23 cellular contexts compared by ENCODE assay signal in the genomic region with DNA sequence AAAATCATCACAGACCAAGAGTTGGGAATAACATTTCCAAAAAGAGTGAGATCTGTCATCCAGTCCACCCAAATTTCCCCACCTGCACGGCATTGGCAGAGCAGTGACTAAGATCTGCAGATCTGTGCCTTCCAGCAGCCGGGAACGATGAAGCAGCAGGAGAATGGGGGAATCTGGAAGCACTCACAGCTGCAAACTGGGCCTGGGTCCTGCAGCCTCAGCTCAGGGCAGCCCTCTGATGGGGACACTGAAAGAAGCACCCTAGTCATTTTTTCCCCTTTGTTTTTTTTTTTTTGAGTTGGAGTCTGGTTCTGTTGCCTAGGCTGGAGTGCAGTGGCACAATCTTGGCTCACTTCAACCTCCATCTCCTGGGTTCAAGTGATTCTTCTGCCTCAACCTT. TPM values are rescaled to one million over a fixed set of nuclear protein-coding genes. Genes with fewer than 3 reads are reported as not detected.
DNase-seq lines count a peak whose midpoint lies in the region; TF ChIP-seq lines count a peak whose summit lies in the region.
"Had no signal": no experiment of that assay in that cellular context is flagged by ENCODE, and none has a peak within 500 bp of the region (broad histone marks: within the 10 kb centered on the region; RNA-seq: fewer than 3 reads in every experiment).

No MANE protein-coding gene starts in this region.

- POLR2A ChIA-PET in HEK293 (lab: Yijun Ruan, JAX) = interaction anchor here (0.7 kb wide), 1 partner anchor 97 kb away, joined by 5 read pairs; no protein-coding TSS in a partner anchor
- POLR2A ChIA-PET in OCI-LY7 (lab: Charles Lee) = interaction anchor here (0.6 to 0.8 kb wide), 4 partner anchors 14 to 373 kb away, joined by 3 to 6 read pairs (median 4); no protein-coding TSS in a partner anchor

- no peaks in the 10 kb centered on the region for H3K9me3 ChIP-seq in HEK293 (ENCODE audit: control insufficient read depth, insufficient read depth, low read depth, low read length)
- no peaks in the 10 kb centered on the region for H3K9me3 ChIP-seq in OCI-LY7 (ENCODE audit: low read length)
- no peaks in the 10 kb centered on the region for H3K9me3 ChIP-seq in endodermal cell (ENCODE audit: control insufficient read depth, low read length)
- no peaks in the 10 kb centered on the region for H3K9me3 ChIP-seq in adrenal gland (replicated peaks in 1 of 3)
- H3K9me3 ChIP-seq: BLaER1, Caco-2 had no signal

- H3K36me3 ChIP-seq in HEK293 (ENCODE audit: control insufficient read depth in 2 of 2, insufficient read depth in 1 of 2, low read length in 2 of 2) (no peaks in the 10 kb centered on the region), OCI-LY7 (ENCODE audit: insufficient read depth, low read length) (no peaks in the 10 kb centered on the region), endodermal cell (ENCODE audit: control insufficient read depth, insufficient read depth, low read length) (no peaks in the 10 kb centered on the region), adrenal gland (replicated peaks in 1 of 2) (no peaks in the 10 kb centered on the region)
- H3K36me3 ChIP-seq: BLaER1 had no signal

- intact Hi-C loops in OCI-LY7 (cut with micrococcal nuclease; ENCODE audit: unreplicated experiment) (no loop called here), adrenal gland (cut with DNase I) (no loop called here)

- no peaks in the 10 kb centered on the region for H3K9me3 Mint-ChIP-seq in endodermal cell
- H3K9me3 Mint-ChIP-seq: CD4-positive, alpha-beta T cell; IgD-negative memory B cell had no signal

- no peak overlapping the region for H3K27ac Mint-ChIP-seq in endodermal cell
- H3K27ac Mint-ChIP-seq: CD4-positive, alpha-beta T cell had no signal

- no peak overlapping the region for H3K9ac ChIP-seq in endodermal cell (ENCODE audit: extremely low read depth, low read length, poor library complexity, severe bottlenecking)
- H3K9ac ChIP-seq: BLaER1 had no signal

- no peak overlapping the region for H3K27ac ChIP-seq in HEK293 (ENCODE audit: extremely low read depth, low read depth, low read length)
- no peak overlapping the region for H3K27ac ChIP-seq in OCI-LY7 (ENCODE audit: low read depth, low read length, poor library complexity, severe bottlenecking)
- no peak overlapping the region for H3K27ac ChIP-seq in endodermal cell (ENCODE audit: low read depth, low read length)
- no peak overlapping the region for H3K27ac ChIP-seq in adrenal gland
- H3K27ac ChIP-seq: BLaER1 had no signal

- no peak overlapping the region for H3K4me2 ChIP-seq in OCI-LY7 (ENCODE audit: low read length)
- H3K4me2 ChIP-seq: BLaER1 had no signal

- H3K4me3 ChIP-seq in HEK293 (ENCODE audit: low read depth, low read length) (no peak overlapping the region), OCI-LY7 (ENCODE audit: low read depth, low read length, poor library complexity, severe bottlenecking) (no peak overlapping the region), endodermal cell (ENCODE audit: low read length) (no peak overlapping the region), adrenal gland (no peak overlapping the region)
- H3K4me3 ChIP-seq: BLaER1 had no signal

- 86 to 100% methylated on average over 3 of the region's 3 CpGs for WGBS in endodermal cell (ENCODE audit: insufficient coverage in 1 of 2, insufficient read length in 1 of 2), 2 experiments
- 94 to 100% (median 96%) methylated on average over 3 of the region's 3 CpGs for WGBS in adrenal gland, 4 donors

- no peaks in the 10 kb centered on the region for H3K4me1 ChIP-seq in HEK293 (ENCODE audit: control insufficient read depth, insufficient read depth, low read length)
- H3K4me1 ChIP-seq in OCI-LY7 (ENCODE audit: insufficient read depth, low read length, poor library complexity, severe bottlenecking) = no peaks in the 10 kb centered on the region
- H3K4me1 ChIP-seq in endodermal cell (ENCODE audit: control insufficient read depth, insufficient read depth, low read length) = no peaks in the 10 kb centered on the region
- H3K4me1 ChIP-seq in adrenal gland (replicated peaks in 1 of 2) = peaks cover 0 to 6% of the 10 kb centered on the region in 2 donors
- H3K4me1 ChIP-seq: BLaER1 had no signal

- H3K4me3 Mint-ChIP-seq in endodermal cell = no peak overlapping the region
- H3K4me3 Mint-ChIP-seq: CD4-positive, alpha-beta T cell; IgD-negative memory B cell had no signal

- TF ChIP-seq CTCF in HEK293 (tag by site-specific recombination; IDR thresholded peaks at IDR 0.05) = no peak
- TF ChIP-seq CTCF in OCI-LY7 (conservative IDR thresholded peaks at IDR 0.05; ENCODE audit: low read length) = peak; percentile 43
- TF ChIP-seq CTCF in endodermal cell (conservative IDR thresholded peaks at IDR 0.05) = peak; percentile 55
- TF ChIP-seq CTCF in adrenal gland (IDR thresholded peaks at IDR 0.05) = no peak

- DNase-seq in OCI-LY7 (ENCODE audit: low spot score) = peak; percentile 15
- DNase-seq in endodermal cell = peak; percentile 79
- no peak for DNase-seq in putamen (ENCODE audit: low spot score)
- DNase-seq in HT-29 (ENCODE audit: low spot score) = no peak
- no peak for DNase-seq in activated naive CD4-positive, alpha-beta T cell treated with Interleukin-2 at 50 U/mL for 16 hours
- DNase-seq in adrenal gland = no peak
- DNase-seq: ACHN; CD4-positive, alpha-beta T cell; DND-41; Karpas-422; MV-4-11; NCI-H1105 treated with DMSO at 0.1 percent for 48 hours; NCI-H2029 treated with DMSO at 0.1 percent for 48 hours; NCI-H226; NCI-H510A treated with DMSO at 0.1 percent for 48 hours; PC-3; SHP77; SW 1271 had no signal

- H3K27me3 ChIP-seq in endodermal cell (ENCODE audit: control insufficient read depth, insufficient read depth, low read length, poor library complexity, severe bottlenecking) (no peaks in the 10 kb centered on the region), adrenal gland (no peaks in the 10 kb centered on the region)
- H3K27me3 ChIP-seq: BLaER1 had no signal

- no peaks in the 10 kb centered on the region for H3K27me3 Mint-ChIP-seq in endodermal cell (ENCODE audit: insufficient read depth)
- H3K27me3 Mint-ChIP-seq: CD4-positive, alpha-beta T cell; IgD-negative memory B cell had no signal

- H3K79me2 ChIP-seq in OCI-LY7 (ENCODE audit: insufficient read depth, low read depth, low read length) = no peaks in the 10 kb centered on the region

- CTCF ChIA-PET in HEK293 (lab: Yijun Ruan, JAX) = interaction anchor here (0.7 kb wide), 2 partner anchors 27 to 172 kb away, joined by 4 to 5 read pairs; no protein-coding TSS in a partner anchor
- CTCF ChIA-PET in OCI-LY7 (lab: Charles Lee; ENCODE audit: unreplicated experiment) = no interaction called here

- H2AFZ ChIP-seq in OCI-LY7 (ENCODE audit: low read length) = no peak overlapping the region

- peaks cover 11% of the 10 kb centered on the region for H3K4me1 Mint-ChIP-seq in endodermal cell

- BruUV-seq in OCI-LY7 (replicated peaks; lab: Mats Ljungman, UMichigan) = no TSS peak

- no peak for TF ChIP-seq POLR2A in adrenal gland (IDR thresholded peaks at IDR 0.05)

- no peaks in the 10 kb centered on the region; the same call in 1 of the 2 replicates for H4K20me1 ChIP-seq in OCI-LY7 (ENCODE audit: insufficient read depth, low read length)
- H4K20me1 ChIP-seq: BLaER1 had no signal

- no peaks in the 10 kb centered on the region for H3K36me3 Mint-ChIP-seq in endodermal cell (ENCODE audit: low read depth)
- H3K36me3 Mint-ChIP-seq: IgD-negative memory B cell had no signal

- no peaks in the 10 kb centered on the region for H3K9me2 ChIP-seq in OCI-LY7 (ENCODE audit: insufficient read depth, low read length)

TF ChIP-seq in HEK293, 187 proteins besides CTCF, POLR2A, EP300 and RAD21:
- peak; percentile 90 for TF ChIP-seq ZNF558 (tag by site-specific recombination; IDR thresholded peaks at IDR 0.05)
- TF ChIP-seq, protein P1, sequence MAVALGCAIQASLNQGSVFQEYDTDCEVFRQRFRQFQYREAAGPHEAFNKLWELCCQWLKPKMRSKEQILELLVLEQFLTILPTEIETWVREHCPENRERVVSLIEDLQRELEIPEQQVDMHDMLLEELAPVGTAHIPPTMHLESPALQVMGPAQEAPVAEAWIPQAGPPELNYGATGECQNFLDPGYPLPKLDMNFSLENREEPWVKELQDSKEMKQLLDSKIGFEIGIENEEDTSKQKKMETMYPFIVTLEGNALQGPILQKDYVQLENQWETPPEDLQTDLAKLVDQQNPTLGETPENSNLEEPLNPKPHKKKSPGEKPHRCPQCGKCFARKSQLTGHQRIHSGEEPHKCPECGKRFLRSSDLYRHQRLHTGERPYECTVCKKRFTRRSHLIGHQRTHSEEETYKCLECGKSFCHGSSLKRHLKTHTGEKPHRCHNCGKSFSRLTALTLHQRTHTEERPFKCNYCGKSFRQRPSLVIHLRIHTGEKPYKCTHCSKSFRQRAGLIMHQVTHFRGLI (tag by site-specific recombination; IDR thresholded peaks at IDR 0.05) = no peak

RNA-seq across cellular contexts. Expression of a gene that starts 4.4 kb away (rescaled TPM):
- total RNA-seq in OCI-LY7 (2014; rRNA removed; shearing (Covaris generic)) = 0.32 TPM in 1 of 2 replicates, not detected in the other
- not detected in 2 replicates for total RNA-seq in OCI-LY7 (2022)
- total RNA-seq in endodermal cell = not detected
- not detected for polyA plus RNA-seq in endodermal cell (2013, experiment 1 of 2)
- not detected for polyA plus RNA-seq in endodermal cell (2013, experiment 2 of 2)
- not detected in 2 replicates for total RNA-seq in HT-29 (2014; rRNA removed; shearing (Covaris generic))
- total RNA-seq in adrenal gland = not detected
- polyA plus RNA-seq in adrenal gland = under 1 TPM in 1 of 3 donors, not detected in 2; 0.20 TPM
- total RNA-seq: Caco-2, M059J, PC-3 had no signal
- polyA plus RNA-seq: IgD-negative memory B cell had no signal

RNA-seq across cellular contexts. Expression of a gene that starts 51.0 kb away (rescaled TPM):
- 51.3 and 62.9 TPM in 2 replicates for total RNA-seq in OCI-LY7 (2014; rRNA removed; shearing (Covaris generic))
- 271 and 305 TPM in 2 replicates for total RNA-seq in OCI-LY7 (2022)
- 10 to 100 TPM; 39.2 to 46.9 TPM for total RNA-seq in endodermal cell
- polyA plus RNA-seq in endodermal cell (2013, experiment 1 of 2) = 27.4 TPM
- polyA plus RNA-seq in endodermal cell (2013, experiment 2 of 2) = 22.4 TPM
- 18.2 and 18.7 TPM in 2 replicates for total RNA-seq in HT-29 (2014; rRNA removed; shearing (Covaris generic))
- total RNA-seq in adrenal gland = 10 to 100 TPM in 6 of 8 donors, 1 to 10 TPM in 2; 8.8 to 25.2 (median 17.7) TPM
- 10 to 100 TPM in 2 of 3 donors, 1 to 10 TPM in 1; 6.8 to 43.8 (median 16.7) TPM for polyA plus RNA-seq in adrenal gland

RNA-seq across cellular contexts. Expression of a gene that starts 51.8 kb away (rescaled TPM):
- total RNA-seq in OCI-LY7 (2014; rRNA removed; shearing (Covaris generic)) = 42.5 and 44.9 TPM in 2 replicates
- total RNA-seq in OCI-LY7 (2022) (31.8 and 36.2 TPM in 2 replicates), endodermal cell (10 to 100 TPM; 29.6 to 31.6 TPM), adrenal gland (10 to 100 TPM; 10.9 to 37.7 (median 22.6) TPM)
- polyA plus RNA-seq in endodermal cell (2013, experiment 1 of 2) = 14.3 TPM
- polyA plus RNA-seq in endodermal cell (2013, experiment 2 of 2) = 13.9 TPM
- 32.4 and 36.6 TPM in 2 replicates for total RNA-seq in HT-29 (2014; rRNA removed; shearing (Covaris generic))
- 10 to 100 TPM; 10.0 to 15.9 (median 12.9) TPM for polyA plus RNA-seq in adrenal gland

Comparison
In these comparisons a context has a peak if more than half of its experiments do, and no peak if none do; other contexts are left out.
1. CTCF ChIP-seq: peak in OCI-LY7 (single experiment) and endodermal cell (single experiment); none in HEK293 (single experiment) and adrenal gland (0 of 6).
2. DNase-seq: peak in OCI-LY7 (single experiment) and endodermal cell (single experiment); none in putamen (single experiment), HT-29 (single experiment), activated naive CD4-positive, alpha-beta T cell treated with Interleukin-2 at 50 U/mL for 16 hours (single experiment) and adrenal gland (0 of 7).